In genomic region chr2:172674034-172674967, GRCh38 we compare ENCODE assay signal across 8 cellular contexts.
DNase-seq lines count a peak whose midpoint lies in the region; ATAC-seq and TF ChIP-seq lines count a peak whose summit lies in the region.

No MANE protein-coding gene starts in this region.

- no peaks in the 10 kb centered on the region for H3K27me3 ChIP-seq in smooth muscle cell (ENCODE audit: low read depth)
- H3K27me3 ChIP-seq in MG63, result no peaks in the 10 kb centered on the region
- H3K27me3 ChIP-seq in WERI-Rb-1 (ENCODE audit: insufficient read depth, low read depth, severe bottlenecking), result no peaks in the 10 kb centered on the region

- no peak overlapping the region for H3K9ac ChIP-seq in smooth muscle cell (ENCODE audit: low read depth)

- no peak overlapping the region for H3K27ac ChIP-seq in smooth muscle cell (ENCODE audit: low read depth)
- no peak overlapping the region for H3K27ac ChIP-seq in WERI-Rb-1

- no peaks in the 10 kb centered on the region for H3K79me2 ChIP-seq in smooth muscle cell (ENCODE audit: low read depth)

- 51% methylated on average over 39 of the region's 39 CpGs for WGBS in smooth muscle cell (ENCODE audit: low lambda C conversion rate)

- H3K4me3 ChIP-seq in smooth muscle cell (no peak overlapping the region), MG63 (no peak overlapping the region), WERI-Rb-1 (ENCODE audit: low read depth, low read length) (no peak overlapping the region)

- no peaks in the 10 kb centered on the region for H4K20me1 ChIP-seq in smooth muscle cell (ENCODE audit: low read depth)

- H3K9me3 ChIP-seq in smooth muscle cell (replicated peaks; ENCODE audit: low read depth) (no peaks in the 10 kb centered on the region), MG63 (peaks cover 5% of the 10 kb centered on the region; the same call in 1 of the 2 replicates), WERI-Rb-1 (ENCODE audit: severe bottlenecking) (no peaks in the 10 kb centered on the region)

- ATAC-seq in HG03342 (IDR thresholded peaks at IDR 0.05; ENCODE audit: unreplicated experiment) (no peak), HG02870 (IDR thresholded peaks at IDR 0.05; ENCODE audit: unreplicated experiment) (no peak)

- H3K4me1 ChIP-seq in smooth muscle cell (ENCODE audit: low read depth), result no peaks in the 10 kb centered on the region

- TF ChIP-seq CTCF in GM20000 (IDR thresholded peaks at IDR 0.05; ENCODE audit: extremely low read depth, missing control alignments), result peak; percentile 58
- TF ChIP-seq CTCF in smooth muscle cell (IDR thresholded peaks at IDR 0.05; ENCODE audit: borderline replicate concordance, insufficient read depth, poor library complexity, severe bottlenecking), result peak; percentile 67
- TF ChIP-seq CTCF in WERI-Rb-1 (IDR thresholded peaks at IDR 0.05; ENCODE audit: low read depth, low read length), result no peak

- peak overlapping the region; percentile 36 for H2AFZ ChIP-seq in smooth muscle cell (ENCODE audit: low read depth)

- no peaks in the 10 kb centered on the region for H3F3A ChIP-seq in smooth muscle cell (ENCODE audit: low read depth)

- peak; percentile 62 for DNase-seq in GM20000 (ENCODE audit: low spot score)
- peak; percentile 77 for DNase-seq in activated CD8-positive, alpha-beta memory T cell treated with anti-CD3 and anti-CD28 coated beads for 24 hours
- peak; percentile 9 for DNase-seq in globus pallidus (ENCODE audit: low spot score)
- DNase-seq in smooth muscle cell (lab: John Stamatoyannopoulos, UW; ENCODE audit: unreplicated experiment), result peak; percentile 3
- no peak for DNase-seq in MG63
- DNase-seq in WERI-Rb-1, result no peak

- H3K4me2 ChIP-seq in smooth muscle cell, result peak overlapping the region; percentile 23

- H3K36me3 ChIP-seq in smooth muscle cell (ENCODE audit: low read depth) (no peaks in the 10 kb centered on the region), MG63 (no peaks in the 10 kb centered on the region; the same call in 1 of the 2 replicates), WERI-Rb-1 (no peaks in the 10 kb centered on the region)

Comparison
In these comparisons a context has a peak if more than half of its experiments do, and no peak if none do; other contexts are left out.
1. DNase-seq: peak in GM20000 (single experiment), activated CD8-positive, alpha-beta memory T cell treated with anti-CD3 and anti-CD28 coated beads for 24 hours (single experiment), globus pallidus (single experiment) and smooth muscle cell (single experiment); none in MG63 (single experiment) and WERI-Rb-1 (single experiment).